ENCODE assay signal across 8 cellular contexts in the genomic region with DNA sequence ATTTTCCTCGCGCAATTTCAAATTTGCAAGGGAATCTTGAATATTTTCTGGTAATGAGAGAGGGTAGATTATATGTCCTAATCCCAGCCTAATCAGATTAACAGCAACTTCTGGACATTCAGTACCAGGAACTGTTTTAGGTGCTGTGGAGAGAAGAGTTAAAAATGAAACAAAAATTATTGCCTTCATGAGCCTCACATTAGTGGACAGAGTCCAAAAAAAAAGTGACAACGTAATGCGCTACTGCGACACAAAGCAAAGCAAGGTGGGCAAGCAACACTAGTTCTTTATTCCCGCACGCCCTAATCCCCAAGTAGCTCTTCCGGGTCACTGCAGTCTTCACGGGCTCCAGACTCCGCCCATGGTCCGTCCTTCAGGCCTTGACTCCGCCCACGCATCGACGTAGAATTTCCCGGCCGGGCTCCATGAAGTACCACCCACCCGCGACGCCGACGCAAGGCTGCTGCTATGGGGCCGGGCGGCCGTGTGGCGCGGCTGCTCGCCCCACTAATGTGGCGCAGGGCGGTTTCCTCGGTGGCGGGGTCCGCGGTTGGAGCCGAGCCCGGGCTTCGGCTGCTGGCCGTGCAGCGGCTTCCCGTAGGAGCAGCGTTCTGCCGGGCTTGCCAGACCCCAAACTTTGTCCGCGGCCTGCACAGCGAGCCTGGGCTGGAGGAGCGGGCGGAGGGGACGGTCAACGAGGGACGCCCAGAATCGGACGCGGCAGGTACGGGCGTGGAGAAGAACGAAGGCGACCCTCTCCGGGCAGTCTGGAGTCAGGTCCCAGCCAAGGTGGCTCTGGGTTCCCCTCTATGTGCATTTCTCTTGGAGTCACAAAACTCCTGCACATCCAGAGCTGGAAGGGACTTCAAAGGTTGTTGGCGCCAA. TPM values are rescaled to one million over a fixed set of nuclear protein-coding genes. Genes with fewer than 3 reads are reported as not detected.
DNase-seq lines count a peak whose midpoint lies in the region; ATAC-seq and TF ChIP-seq lines count a peak whose summit lies in the region.

Gene MALSU1, plus strand, starts transcription at position 455 of the 885 bp plus-strand sequence. Its CDS starts 14 bp downstream, at position 469.

- peak; percentile 100 for DNase-seq in CD1c-positive myeloid dendritic cell (ENCODE audit: extremely low spot score)
- DNase-seq in NCI-H82 treated with DMSO at 0.1 percent for 48 hours (lab: John Stamatoyannopoulos, UW; ENCODE audit: unreplicated experiment), result peak; percentile 96
- DNase-seq in activated CD4-positive, alpha-beta memory T cell treated with anti-CD3 and anti-CD28 coated beads for 36 hours, result peak; percentile 98
- DNase-seq in dorsolateral prefrontal cortex, result peak; percentile 96 to 99 (median 98)
- peak; percentile 98 for DNase-seq in stimulated activated CD4-positive, alpha-beta T cell treated with anti-CD3 and anti-CD28 coated beads, Interleukin-4, amount 100 ng/mL, for 24 hours

- H3K4me3 Mint-ChIP-seq in activated CD4-positive, alpha-beta memory T cell treated with anti-CD3 and anti-CD28 coated beads for 36 hours, result peak within 1 kb of the TSS; percentile 96

- peaks cover 6 to 31% (median 19%) of the 10 kb centered on the region in 4 donors for H3K4me1 ChIP-seq in liver (ENCODE audit: control insufficient read depth in 4 of 4, insufficient read depth in 4 of 4, low read length in 3 of 4)

- H3K27ac Mint-ChIP-seq in activated CD4-positive, alpha-beta memory T cell treated with anti-CD3 and anti-CD28 coated beads for 36 hours, result peak within 1 kb of the TSS; percentile 97

- 3% methylated on average over 59 of the region's 59 CpGs for WGBS in liver

- peaks cover 3% of the 10 kb centered on the region for H3K27me3 Mint-ChIP-seq in activated CD4-positive, alpha-beta memory T cell treated with anti-CD3 and anti-CD28 coated beads for 36 hours

- peaks cover 0 to 9% (median 4%) of the 10 kb centered on the region in 4 donors for H3K36me3 ChIP-seq in liver (ENCODE audit: control insufficient read depth in 4 of 4, insufficient read depth in 3 of 4, low read depth in 1 of 4, low read length in 3 of 4)

- H3K27ac ChIP-seq in dorsolateral prefrontal cortex (peak within 1 kb of the TSS in 56 of 59 donors; percentile 3 to 89 (median 78)), liver (ENCODE audit: low read depth in 1 of 2, low read length in 2 of 2) (peak within 1 kb of the TSS; percentile 85 to 90)

- H3K4me3 ChIP-seq in dorsolateral prefrontal cortex, result peak within 1 kb of the TSS; percentile 57 to 99 (median 92)
- H3K4me3 ChIP-seq in liver (ENCODE audit: low read depth in 1 of 3, low read length in 3 of 3), result peak within 1 kb of the TSS; percentile 68 to 100 (median 99)

- H3K9me3 Mint-ChIP-seq in activated CD4-positive, alpha-beta memory T cell treated with anti-CD3 and anti-CD28 coated beads for 36 hours, result no peaks in the 10 kb centered on the region

- H3K9me3 ChIP-seq in liver (ENCODE audit: control insufficient read depth in 4 of 4, low read length in 3 of 4), result no peaks in the 10 kb centered on the region

- H3K9ac ChIP-seq in liver (ENCODE audit: low read depth in 1 of 2, low read length in 2 of 2), result peak within 1 kb of the TSS; percentile 63 to 99

- H3K27me3 ChIP-seq in dorsolateral prefrontal cortex, result no peaks in the 10 kb centered on the region
- H3K27me3 ChIP-seq in liver (ENCODE audit: control insufficient read depth in 4 of 4, insufficient read depth in 4 of 4, low read length in 3 of 4), result no peaks in the 10 kb centered on the region

- intact Hi-C loops in activated CD4-positive, alpha-beta memory T cell treated with anti-CD3 and anti-CD28 coated beads for 36 hours (cut with micrococcal nuclease), result loop anchor here (1.0 to 2.0 kb wide), 9 partner anchors 10 to 296 kb away; partner anchors contain the start of genes KLHL7, NUP42 and TRA2A
- intact Hi-C loops in dorsolateral prefrontal cortex (cut with DNase I), result loop anchor here (2.0 to 10.0 kb wide), 4 partner anchors 117 to 233 kb away; partner anchors contain the start of genes KLHL7 (in 2 of the 2), NUP42 (in 1 of the 2) and TRA2A (in 1 of the 2)

- TF ChIP-seq CTCF in dorsolateral prefrontal cortex (IDR thresholded peaks at IDR 0.05 in 54 of 56, conservative IDR thresholded peaks at IDR 0.05 in 2 of 56; ENCODE audit: low read depth in 1 of 56, partially characterized antibody in 56 of 56), result peak in 30 of 56 donors; percentile 7 to 53 (median 24)
- no peak for TF ChIP-seq CTCF in liver (IDR thresholded peaks at IDR 0.05; ENCODE audit: low read depth, low read length, missing input control)

- CTCF ChIA-PET in activated CD4-positive, alpha-beta memory T cell treated with anti-CD3 and anti-CD28 coated beads for 36 hours (lab: Charles Lee), result interaction anchor here (1.0 to 1.5 kb wide), 5 partner anchors 20 to 248 kb away, joined by 3 to 5 read pairs (median 3); no protein-coding TSS in a partner anchor

- peaks cover 18% of the 10 kb centered on the region for H3K36me3 Mint-ChIP-seq in activated CD4-positive, alpha-beta memory T cell treated with anti-CD3 and anti-CD28 coated beads for 36 hours

- ATAC-seq in GM19438 (IDR thresholded peaks at IDR 0.05; ENCODE audit: low read depth, unreplicated experiment), result peak; percentile 100
- ATAC-seq in HG03575 (IDR thresholded peaks at IDR 0.05; ENCODE audit: extremely low read depth, insufficient number of reproducible peaks, low FRiP score, unreplicated experiment), result peak; percentile 87

- H3K4me1 Mint-ChIP-seq in activated CD4-positive, alpha-beta memory T cell treated with anti-CD3 and anti-CD28 coated beads for 36 hours (ENCODE audit: low read depth), result peaks cover 36% of the 10 kb centered on the region

- POLR2A ChIA-PET in activated CD4-positive, alpha-beta memory T cell treated with anti-CD3 and anti-CD28 coated beads for 36 hours (lab: Charles Lee), result interaction anchor here (1.0 to 1.5 kb wide), 3 partner anchors 21 to 225 kb away, joined by 3 to 6 read pairs (median 4); no protein-coding TSS in a partner anchor

- TF ChIP-seq RAD21 in liver (IDR thresholded peaks at IDR 0.05), result peak; percentile 15 to 50

TF ChIP-seq in liver, 16 proteins besides CTCF, POLR2A, EP300 and RAD21:
- TF ChIP-seq GABPA (IDR thresholded peaks at IDR 0.05 in 1 of 2, conservative IDR thresholded peaks at IDR 0.05 in 1 of 2) (peak; percentile 74 to 90), FOXA2 (IDR thresholded peaks at IDR 0.05) (no peak), REST (IDR thresholded peaks at IDR 0.05) (peak; percentile 61), EGR1 (IDR thresholded peaks at IDR 0.05; ENCODE audit: low read depth in 2 of 2) (peak; percentile 72 to 77), YY1 (IDR thresholded peaks at IDR 0.05) (peak; percentile 89), RXRA (IDR thresholded peaks at IDR 0.05) (peak; percentile 18 to 29), NR2F2 (IDR thresholded peaks at IDR 0.05) (peak; percentile 9), TAF1 (conservative IDR thresholded peaks at IDR 0.05) (peak; percentile 85), SP1 (IDR thresholded peaks at IDR 0.05) (peak; percentile 70), HNF4A (conservative IDR thresholded peaks at IDR 0.05) (peak; percentile 29 to 47), JUND (IDR thresholded peaks at IDR 0.05) (no peak)
TF ChIP-seq in liver: peak in this region for 9.

RNA-seq across cellular contexts. Expression of gene MALSU1, which starts in this region (rescaled TPM):
- total RNA-seq in activated CD4-positive, alpha-beta memory T cell treated with anti-CD3 and anti-CD28 coated beads for 36 hours, result 100 to 1,000 TPM; 100 to 101 TPM
- 10 to 100 TPM; 27.0 to 68.5 (median 47.7) TPM for total RNA-seq in dorsolateral prefrontal cortex
- 10 to 100 TPM; 30.3 to 41.6 TPM for total RNA-seq in liver
- polyA plus RNA-seq in liver, result 10 to 100 TPM; 39.4 to 84.6 TPM

Comparison
In these comparisons a context has a peak if more than half of its experiments do, and no peak if none do; other contexts are left out.
1. Peak in every context shown above with its lines: DNase-seq, ATAC-seq, H3K4me3 ChIP-seq and H3K27ac ChIP-seq.